21 cellular contexts compared by ENCODE assay signal in the genomic region with DNA sequence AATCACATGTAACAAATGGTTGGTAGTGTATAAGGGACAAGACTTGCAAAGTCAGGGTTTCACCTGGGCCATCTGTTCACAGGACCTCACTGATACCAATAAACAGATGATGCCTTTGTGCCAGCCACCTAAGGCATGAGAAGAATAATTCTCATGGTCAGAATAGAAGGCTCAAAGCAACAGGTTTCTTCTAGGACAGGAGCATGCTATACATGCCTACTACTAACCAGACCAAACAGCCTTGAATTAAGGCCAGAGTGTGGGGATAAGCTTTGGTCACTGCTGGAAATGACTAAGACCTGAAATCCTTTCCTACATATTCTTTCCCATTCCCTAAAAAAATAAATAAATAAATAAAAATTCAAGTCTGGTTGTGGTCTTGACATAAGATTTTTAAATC. TPM values are rescaled to one million over a fixed set of nuclear protein-coding genes. Genes with fewer than 3 reads are reported as not detected.
DNase-seq lines count a peak whose midpoint lies in the region; ATAC-seq, FAIRE-seq and TF ChIP-seq lines count a peak whose summit lies in the region.
"Had no signal": no experiment of that assay in that cellular context is flagged by ENCODE, and none has a peak within 500 bp of the region (broad histone marks: within the 10 kb centered on the region; RNA-seq: fewer than 3 reads in every experiment).

No MANE protein-coding gene starts in this region.

- no peak for DNase-seq in GM23338 (ENCODE audit: low spot score)
- DNase-seq in MM.1S, result peak; percentile 33
- DNase-seq in keratinocyte (ENCODE audit: low read depth, low spot score), result no peak
- no peak for DNase-seq in activated CD4-positive, alpha-beta T cell treated with anti-CD3 and anti-CD28 coated beads, Interleukin-2, amount 50 U/mL, for 4 hours
- DNase-seq in NOMO-1 (lab: John Stamatoyannopoulos, UW; ENCODE audit: unreplicated experiment in 2 of 2), result no peak
- no peak for DNase-seq in AG08396 (ENCODE audit: low spot score)
- DNase-seq: 8988T; ACHN; CD4-positive, alpha-beta T cell; CD8-positive, alpha-beta memory T cell; DMS153; EL; GDM1; GOT3 had no signal

- no peak overlapping the region for H3K27ac ChIP-seq in BLaER1
- H3K27ac ChIP-seq in GM23338 (ENCODE audit: low read depth), result peak overlapping the region; percentile 81
- H3K27ac ChIP-seq in MM.1S (ENCODE audit: low read length), result peak overlapping the region; percentile 81
- no peak overlapping the region for H3K27ac ChIP-seq in keratinocyte (ENCODE audit: control insufficient read depth, insufficient read depth, low read length)
- H3K27ac ChIP-seq: A549 had no signal

- no peak overlapping the region for H3K4me3 Mint-ChIP-seq in GM23338
- H3K4me3 Mint-ChIP-seq: CD14-positive monocyte; CD4-positive, alpha-beta T cell; CD8-positive, alpha-beta memory T cell had no signal

- no peak overlapping the region for H3K9ac ChIP-seq in BLaER1
- H3K9ac ChIP-seq in MM.1S (ENCODE audit: low read length), result 0 out of 2 replicates have a peak overlapping the region, but pooled peaks have one; percentile 10
- no peak overlapping the region for H3K9ac ChIP-seq in keratinocyte (ENCODE audit: control insufficient read depth, extremely low read depth, insufficient read depth, low read length)

- H3K9me1 ChIP-seq in keratinocyte (ENCODE audit: control insufficient read depth, extremely low read depth, insufficient read depth, low read length), result no peaks in the 10 kb centered on the region

- H3K27me3 ChIP-seq in BLaER1 (no peaks in the 10 kb centered on the region), GM23338 (ENCODE audit: insufficient read depth) (no peaks in the 10 kb centered on the region), MM.1S (replicated peaks; ENCODE audit: insufficient read depth, low read length) (no peaks in the 10 kb centered on the region), keratinocyte (ENCODE audit: control insufficient read depth, extremely low read depth, insufficient read depth, low read length) (no peaks in the 10 kb centered on the region)

- TF ChIP-seq CTCF in GM23338 (conservative IDR thresholded peaks at IDR 0.05; ENCODE audit: low read depth in 2 of 2) (no peak), MM.1S (IDR thresholded peaks at IDR 0.05; ENCODE audit: low read length) (no peak), keratinocyte (optimal IDR thresholded peaks at IDR 0.05 in 1 of 3, IDR thresholded peaks at IDR 0.05 in 1 of 3, conservative IDR thresholded peaks at IDR 0.05 in 1 of 3; ENCODE audit: extremely low read depth in 1 of 3, insufficient read depth in 2 of 3, low read length in 3 of 3) (no peak)

- peaks cover 7% of the 10 kb centered on the region for H3K27me3 Mint-ChIP-seq in GM23338 (ENCODE audit: insufficient read depth, low read depth, poor library complexity)
- H3K27me3 Mint-ChIP-seq: CD4-positive, alpha-beta T cell; CD8-positive, alpha-beta memory T cell had no signal

- H3K4me1 Mint-ChIP-seq in GM23338, result peaks cover 28% of the 10 kb centered on the region
- H3K4me1 Mint-ChIP-seq: CD14-positive monocyte had no signal

- H2AFZ ChIP-seq in GM23338 (no peak overlapping the region), MM.1S (ENCODE audit: low read length) (no peak overlapping the region), keratinocyte (ENCODE audit: control insufficient read depth, low read length) (no peak overlapping the region)

- H3K4me2 ChIP-seq in BLaER1 (peak overlapping the region; percentile 14; the same call in 1 of the 2 replicates), GM23338 (no peak overlapping the region), MM.1S (ENCODE audit: low read depth, low read length) (peak overlapping the region; percentile 61; the same call in 1 of the 2 replicates), keratinocyte (ENCODE audit: control insufficient read depth, extremely low read depth, insufficient read depth, low read depth, low read length) (no peak overlapping the region)
- H3K4me2 ChIP-seq: A549 had no signal

- no peak overlapping the region for H3K27ac Mint-ChIP-seq in GM23338
- H3K27ac Mint-ChIP-seq: CD4-positive, alpha-beta T cell had no signal

- no peaks in the 10 kb centered on the region for H3K9me3 Mint-ChIP-seq in GM23338
- H3K9me3 Mint-ChIP-seq: CD14-positive monocyte; CD4-positive, alpha-beta T cell; CD8-positive, alpha-beta memory T cell had no signal

- peaks cover 23% of the 10 kb centered on the region for H3K36me3 Mint-ChIP-seq in GM23338 (ENCODE audit: low read depth)

- no peaks in the 10 kb centered on the region for H3K9me3 ChIP-seq in BLaER1
- no peaks in the 10 kb centered on the region for H3K9me3 ChIP-seq in MM.1S (replicated peaks; ENCODE audit: insufficient read depth, low read length)
- no peaks in the 10 kb centered on the region for H3K9me3 ChIP-seq in keratinocyte (ENCODE audit: control insufficient read depth, low read depth, low read length)
- H3K9me3 ChIP-seq: A549, HAP-1 had no signal

- H3K4me1 ChIP-seq in BLaER1 (peaks cover 9% of the 10 kb centered on the region), GM23338 (ENCODE audit: insufficient read depth) (peaks cover 33% of the 10 kb centered on the region), MM.1S (ENCODE audit: low read length) (peaks cover 16% of the 10 kb centered on the region), keratinocyte (ENCODE audit: control insufficient read depth, extremely low read depth, insufficient read depth, low read length) (peaks cover 4% of the 10 kb centered on the region)
- H3K4me1 ChIP-seq: A549 had no signal

- H3K79me2 ChIP-seq in GM23338 (replicated peaks; ENCODE audit: insufficient read depth), result peaks cover 74% of the 10 kb centered on the region
- peaks cover 93% of the 10 kb centered on the region for H3K79me2 ChIP-seq in MM.1S (ENCODE audit: low read length)
- H3K79me2 ChIP-seq in keratinocyte (ENCODE audit: control insufficient read depth, insufficient read depth, low read length), result peaks cover 77% of the 10 kb centered on the region

- H3K9me2 ChIP-seq in GM23338 (ENCODE audit: insufficient read depth), result no peaks in the 10 kb centered on the region
- H3K9me2 ChIP-seq in MM.1S (replicated peaks; ENCODE audit: insufficient read depth, low read length), result no peaks in the 10 kb centered on the region

- ATAC-seq in GM23338, result no peak
- ATAC-seq: A549, GM12878 had no signal

- H4K20me1 ChIP-seq in BLaER1 (peaks cover 95% of the 10 kb centered on the region), GM23338 (replicated peaks; ENCODE audit: insufficient read depth) (peaks cover 49% of the 10 kb centered on the region), MM.1S (ENCODE audit: insufficient read depth, low read length) (peaks cover 8% of the 10 kb centered on the region; the same call in 1 of the 2 replicates), keratinocyte (ENCODE audit: control insufficient read depth, extremely low read depth, insufficient read depth, low read length) (peaks cover 3% of the 10 kb centered on the region)

- FAIRE-seq in keratinocyte (lab: Jason Lieb, UNC), result peak; percentile 23
- FAIRE-seq: A549, D721Med, GM12878, H54 had no signal

- dilution Hi-C loops in keratinocyte (cut with MboI; ENCODE audit: extremely low pct_ligation_motif_present, low sequenced_read_pairs), result no loop called here

- H3K4me3 ChIP-seq in BLaER1 (no peak overlapping the region), GM23338 (no peak overlapping the region), MM.1S (ENCODE audit: low read length) (no peak overlapping the region), keratinocyte (ENCODE audit: control insufficient read depth in 2 of 3, extremely low read depth in 1 of 3, insufficient read depth in 2 of 3, low read depth in 1 of 3, low read length in 3 of 3) (no peak overlapping the region)
- H3K4me3 ChIP-seq: A549, GM12878, HAP-1 had no signal

- H3K36me3 ChIP-seq in BLaER1 (peaks cover 88% of the 10 kb centered on the region), GM23338 (ENCODE audit: insufficient read depth) (peaks cover 12% of the 10 kb centered on the region; the same call in 1 of the 2 replicates), MM.1S (replicated peaks; ENCODE audit: insufficient read depth, low read length) (peaks cover 3% of the 10 kb centered on the region; the same call in 1 of the 2 replicates), keratinocyte (ENCODE audit: control insufficient read depth in 2 of 2, extremely low read depth in 1 of 2, insufficient read depth in 2 of 2, low read length in 2 of 2) (peaks cover 7 to 27% of the 10 kb centered on the region in 2 experiments)

- peaks cover 9% of the 10 kb centered on the region; the same call in 1 of the 2 replicates for H3F3A ChIP-seq in GM23338 (replicated peaks; ENCODE audit: low read depth)
- peaks cover 17% of the 10 kb centered on the region for H3F3A ChIP-seq in MM.1S (ENCODE audit: insufficient read depth, low read length)

TF ChIP-seq in GM23338, 12 proteins besides CTCF, POLR2A, EP300 and RAD21 (continues in another document):
- TF ChIP-seq ZNF331 (CRISPR knock-in tag; IDR thresholded peaks at IDR 0.05; ENCODE audit: low read depth), result no peak
- no peak for TF ChIP-seq EZH2phosphoT487 (IDR thresholded peaks at IDR 0.05; ENCODE audit: unreplicated experiment)
- no peak for TF ChIP-seq NANOG (IDR thresholded peaks at IDR 0.05; ENCODE audit: borderline replicate concordance)
- TF ChIP-seq JUNB (IDR thresholded peaks at IDR 0.05; ENCODE audit: unreplicated experiment), result no peak
- TF ChIP-seq CREB1 (CRISPR knock-in tag; IDR thresholded peaks at IDR 0.05; ENCODE audit: low read depth), result no peak

RNA-seq across cellular contexts. Expression of a gene that starts 17.5 kb away (rescaled TPM):
- 68.2 and 72.2 TPM in 2 replicates for total RNA-seq in GM23338 (2014; rRNA removed; shearing (Covaris generic))
- polyA plus RNA-seq in GM23338 (2016; fragmentation: Nextera tagmentation; extraction: Ambion mirVana) (147 and 151 TPM in 2 replicates), keratinocyte (95.5 to 108 TPM (median 104 TPM) in 3 replicates)
- polyA plus RNA-seq in keratinocyte (2011; ENCODE audit: low read depth), result 26.2 TPM
- 102 and 128 TPM in 2 replicates for polyA plus RNA-seq in keratinocyte (2011; cell fraction: cytosol; rRNA removed)
- 74.8 TPM in 2 replicates for polyA plus RNA-seq in keratinocyte (2011; cell fraction: nucleus; rRNA removed)
- 73.9 and 101 TPM in 2 replicates for polyA plus RNA-seq in keratinocyte (2012; ENCODE audit: low replicate concordance)
- polyA minus RNA-seq in keratinocyte, result 92.0 to 180 TPM (median 99.6 TPM) in 3 replicates
- polyA minus RNA-seq in keratinocyte (2011; cell fraction: cytosol; rRNA and poly(A)+ RNA removed), result 96.1 TPM
- polyA minus RNA-seq in keratinocyte (2011; cell fraction: nucleus; rRNA and poly(A)+ RNA removed), result 21.3 and 38.9 TPM in 2 replicates

RNA-seq across cellular contexts. Expression of a gene that starts 50.7 kb away (rescaled TPM):
- 0.12 and 1.4 TPM in 2 replicates for total RNA-seq in GM23338 (2014; rRNA removed; shearing (Covaris generic))
- polyA plus RNA-seq in GM23338 (2016; fragmentation: Nextera tagmentation; extraction: Ambion mirVana) (0.34 TPM in 1 of 2 replicates, not detected in the other), keratinocyte (0.26 to 0.67 TPM (median 0.51 TPM) in 3 replicates)
- polyA plus RNA-seq in keratinocyte (2011; ENCODE audit: low read depth), result 0.19 TPM
- 0.49 and 0.56 TPM in 2 replicates for polyA plus RNA-seq in keratinocyte (2011; cell fraction: cytosol; rRNA removed)
- polyA plus RNA-seq in keratinocyte (2011; cell fraction: nucleus; rRNA removed), result 2.1 and 2.7 TPM in 2 replicates
- 0.74 and 1.2 TPM in 2 replicates for polyA plus RNA-seq in keratinocyte (2012; ENCODE audit: low replicate concordance)
- 0.30 TPM in 1 of 3 replicates, not detected in the others for polyA minus RNA-seq in keratinocyte
- 1.2 TPM for polyA minus RNA-seq in keratinocyte (2011; cell fraction: cytosol; rRNA and poly(A)+ RNA removed)
- polyA minus RNA-seq in keratinocyte (2011; cell fraction: nucleus; rRNA and poly(A)+ RNA removed), result 0.21 and 0.78 TPM in 2 replicates

Comparison
In these comparisons a context has a peak if more than half of its experiments do, and no peak if none do; other contexts are left out.
1. H3K27ac ChIP-seq: peak in GM23338 (single experiment) and MM.1S (single experiment); none in BLaER1 (single experiment) and keratinocyte (single experiment).
2. H3K4me2 ChIP-seq: peak in BLaER1 (single experiment) and MM.1S (single experiment); none in GM23338 (single experiment) and keratinocyte (single experiment).